In the genomic region with DNA sequence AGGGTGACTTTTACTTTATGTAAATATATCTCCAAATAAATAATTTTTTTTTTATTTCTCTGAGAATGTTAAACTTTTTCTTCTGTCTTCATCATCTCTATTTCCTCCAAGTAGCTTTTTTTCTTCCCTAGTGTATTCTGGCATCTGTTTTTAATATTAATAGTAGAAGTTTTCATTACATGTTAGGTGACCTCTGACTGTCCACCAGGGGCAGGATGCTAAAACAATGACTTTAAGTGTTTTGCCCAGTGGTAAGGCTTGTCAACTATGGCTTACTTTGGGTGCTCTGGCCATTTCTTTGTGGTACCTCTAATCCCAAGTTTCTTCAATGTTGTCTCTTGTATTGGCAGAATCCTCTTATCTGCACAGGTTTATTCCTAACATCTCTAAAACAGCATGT, we compare ENCODE assay signal across 14 cellular contexts.
DNase-seq lines count a peak whose midpoint lies in the region; ATAC-seq, FAIRE-seq and TF ChIP-seq lines count a peak whose summit lies in the region.
"Had no signal": no experiment of that assay in that cellular context is flagged by ENCODE, and none has a peak within 500 bp of the region (broad histone marks: within the 10 kb centered on the region; RNA-seq: fewer than 3 reads in every experiment).

No MANE protein-coding gene starts in this region.

- H4K8ac ChIP-seq in mesendoderm (ENCODE audit: low read depth, low read length), result no peak overlapping the region

- no peak for TF ChIP-seq RAD21 in K562 (CRISPR knock-in tag; conservative IDR thresholded peaks at IDR 0.05 in 1 of 2, IDR thresholded peaks at IDR 0.05 in 1 of 2)

- no peak overlapping the region for H3K23ac ChIP-seq in mesendoderm (ENCODE audit: low read length)

- no peak overlapping the region for H3K18ac ChIP-seq in mesendoderm (ENCODE audit: low read length)

- H2BK120ac ChIP-seq in mesendoderm (ENCODE audit: low read depth, low read length), result no peak overlapping the region

- H4K20me1 ChIP-seq in DND-41 (ENCODE audit: insufficient read depth, low read length), result no peaks in the 10 kb centered on the region
- no peaks in the 10 kb centered on the region for H4K20me1 ChIP-seq in K562 (replicated peaks; ENCODE audit: control insufficient read depth, insufficient read depth, low read length)

- TF ChIP-seq POLR2A in K562 (conservative IDR thresholded peaks at IDR 0.05), result no peak
- TF ChIP-seq POLR2A in esophagus muscularis mucosa (IDR thresholded peaks at IDR 0.05; ENCODE audit: low read depth), result no peak

- TF ChIP-seq EP300 in K562 (IDR thresholded peaks at IDR 0.05; ENCODE audit: low read length) (no peak), esophagus muscularis mucosa (IDR thresholded peaks at IDR 0.05) (no peak)

- no peaks in the 10 kb centered on the region for H3K79me1 ChIP-seq in mesendoderm (ENCODE audit: low read length)

- no peak overlapping the region for H2BK5ac ChIP-seq in mesendoderm (ENCODE audit: low read length)

- ATAC-seq in DND-41 (ENCODE audit: insufficient read depth, low read depth) (no peak), K562 (0 out of 3 replicates have a peak, but pooled peaks have one; percentile 37), GM21367 (IDR thresholded peaks at IDR 0.05; ENCODE audit: unreplicated experiment) (no peak)
- ATAC-seq: gastrocnemius medialis, left lobe of liver had no signal

- H3K4me1 ChIP-seq in DND-41 (ENCODE audit: insufficient read depth, low read length), result no peaks in the 10 kb centered on the region
- no peaks in the 10 kb centered on the region for H3K4me1 ChIP-seq in K562 (replicated peaks in 1 of 2; ENCODE audit: control insufficient read depth in 2 of 2, insufficient read depth in 2 of 2, low read length in 2 of 2)
- H3K4me1 ChIP-seq in mesendoderm (ENCODE audit: control insufficient read depth, low read depth, low read length), result no peaks in the 10 kb centered on the region
- H3K4me1 ChIP-seq in esophagus muscularis mucosa, result no peaks in the 10 kb centered on the region
- H3K4me1 ChIP-seq: gastrocnemius medialis, HAP-1 had no signal

- H3K4me3 ChIP-seq in DND-41 (ENCODE audit: low read depth in 1 of 2, low read length in 2 of 2) (no peak overlapping the region), K562 (no peak overlapping the region), mesendoderm (ENCODE audit: low read length) (no peak overlapping the region), esophagus muscularis mucosa (no peak overlapping the region)
- H3K4me3 ChIP-seq: gastrocnemius medialis, HAP-1 had no signal

- no peaks in the 10 kb centered on the region for H3K9me1 ChIP-seq in K562 (ENCODE audit: control insufficient read depth, insufficient read depth, low read length)

- no peak overlapping the region for H3K27ac ChIP-seq in DND-41 (ENCODE audit: low read length)
- no peak overlapping the region for H3K27ac ChIP-seq in K562 (ENCODE audit: extremely low read depth, low read depth, low read length)
- H3K27ac ChIP-seq in mesendoderm (ENCODE audit: low read depth, low read length), result no peak overlapping the region
- no peak overlapping the region for H3K27ac ChIP-seq in esophagus muscularis mucosa (replicated peaks in 1 of 4)
- H3K27ac ChIP-seq: gastrocnemius medialis had no signal

- H3K56ac ChIP-seq in mesendoderm (ENCODE audit: low read length), result no peak overlapping the region

- H3K36me3 ChIP-seq in DND-41 (ENCODE audit: insufficient read depth, low read length) (peaks cover 3% of the 10 kb centered on the region; the same call in 1 of the 2 replicates), K562 (ENCODE audit: control insufficient read depth, insufficient read depth, low read length) (no peaks in the 10 kb centered on the region; the same call in 2 of the 3 replicates), mesendoderm (ENCODE audit: control insufficient read depth, insufficient read depth, low read length) (no peaks in the 10 kb centered on the region), esophagus muscularis mucosa (peaks cover 0 to 15% (median 6%) of the 10 kb centered on the region in 4 donors)
- H3K36me3 ChIP-seq: gastrocnemius medialis, HAP-1 had no signal

- no peak overlapping the region for H2BK15ac ChIP-seq in mesendoderm (replicated peaks; ENCODE audit: low read depth)

- POLR2A ChIA-PET in K562 (lab: Yijun Ruan, JAX), result no interaction called here

- peak; percentile 20 for TF ChIP-seq CTCF in DND-41 (IDR thresholded peaks at IDR 0.05; ENCODE audit: borderline replicate concordance, extremely low read depth, low read length, poor library complexity, severe bottlenecking)
- peak; percentile 7 to 29 (median 21); a peak in 2 of 6 replicates for TF ChIP-seq CTCF in K562 (IDR thresholded peaks at IDR 0.05 in 2 of 3, conservative IDR thresholded peaks at IDR 0.05 in 1 of 3; ENCODE audit: insufficient read depth in 2 of 3, low read depth in 1 of 3, low read length in 3 of 3)
- TF ChIP-seq CTCF in esophagus muscularis mucosa (IDR thresholded peaks at IDR 0.05), result no peak

- H3K9ac ChIP-seq in DND-41 (ENCODE audit: low read depth, low read length), result no peak overlapping the region
- H3K9ac ChIP-seq in K562 (ENCODE audit: insufficient read depth in 1 of 2, low read depth in 2 of 2, low read length in 2 of 2), result no peak overlapping the region
- H3K9ac ChIP-seq in mesendoderm (ENCODE audit: low read length), result no peak overlapping the region

- CTCF ChIA-PET in K562 (lab: Yijun Ruan, JAX; ENCODE audit: low intra/inter-chr PET ratio), result no interaction called here

- H2AK5ac ChIP-seq in mesendoderm (ENCODE audit: low read length), result no peak overlapping the region

- H3K27me3 ChIP-seq in DND-41 (ENCODE audit: insufficient read depth, low read length, poor library complexity), result no peaks in the 10 kb centered on the region
- H3K27me3 ChIP-seq in K562 (ENCODE audit: control insufficient read depth in 2 of 2, insufficient read depth in 2 of 2, low read length in 2 of 2), result no peaks in the 10 kb centered on the region
- no peaks in the 10 kb centered on the region for H3K27me3 ChIP-seq in mesendoderm (ENCODE audit: insufficient read depth, low read length, poor library complexity)
- H3K27me3 ChIP-seq in esophagus muscularis mucosa, result no peaks in the 10 kb centered on the region
- H3K27me3 ChIP-seq: gastrocnemius medialis had no signal

- in situ Hi-C loops in K562 (cut with MboI), result no loop called here

- BruUV-seq in K562 (replicated peaks; lab: Mats Ljungman, UMichigan), result no TSS peak

- DNase-seq in DND-41 (no peak), HTR-8/SVneo (ENCODE audit: insufficient read length, low spot score) (peak; percentile 7), K562 (ENCODE audit: extremely low read depth in 1 of 4, low spot score in 3 of 4) (no peak), mesendoderm (peak; percentile 22), NK-92 (lab: John Stamatoyannopoulos, UW; ENCODE audit: unreplicated experiment) (no peak), esophagus muscularis mucosa (ENCODE audit: extremely low spot score) (no peak), GM19238 (ENCODE audit: insufficient read length, low spot score) (no peak)
- DNase-seq: activated B cell treated with CpG ODN at 0.5 μM for 24 hours, gastrocnemius medialis, occipital lobe, Right ventricle myocardium superior had no signal

- H3K9me3 ChIP-seq in DND-41 (ENCODE audit: insufficient read depth, low read length, severe bottlenecking) (no peaks in the 10 kb centered on the region), K562 (replicated peaks; ENCODE audit: control insufficient read depth, insufficient read depth, low read depth, low read length) (no peaks in the 10 kb centered on the region), esophagus muscularis mucosa (peaks cover 0 to 6% (median 0%) of the 10 kb centered on the region in 4 donors)
- H3K9me3 ChIP-seq: gastrocnemius medialis, HAP-1 had no signal

- intact Hi-C loops in K562 (cut with micrococcal nuclease), result no loop called here
- intact Hi-C loops in esophagus muscularis mucosa (cut with DNase I), result no loop called here

- H2AFZ ChIP-seq in DND-41 (ENCODE audit: low read depth, low read length) (no peak overlapping the region), K562 (ENCODE audit: low read depth, low read length) (no peak overlapping the region)

- no peak overlapping the region for H4K5ac ChIP-seq in mesendoderm (ENCODE audit: low read length)

- H3K79me2 ChIP-seq in DND-41 (ENCODE audit: insufficient read depth, low read length) (no peaks in the 10 kb centered on the region), K562 (ENCODE audit: control insufficient read depth, insufficient read depth, low read length) (no peaks in the 10 kb centered on the region), mesendoderm (ENCODE audit: control insufficient read depth, insufficient read depth, low read length) (no peaks in the 10 kb centered on the region)

- no peak overlapping the region for H3K4ac ChIP-seq in mesendoderm (ENCODE audit: low read depth, low read length)

- H3K4me2 ChIP-seq in DND-41 (ENCODE audit: insufficient read depth, low read length), result no peak overlapping the region
- H3K4me2 ChIP-seq in K562 (ENCODE audit: insufficient read depth, low read length), result no peak overlapping the region
- H3K4me2 ChIP-seq in mesendoderm (ENCODE audit: low read length), result no peak overlapping the region

- FAIRE-seq in HTR-8/SVneo (lab: Jason Lieb, UNC) (no peak), K562 (lab: Jason Lieb, UNC) (no peak)

TF ChIP-seq in K562, 482 proteins besides CTCF, POLR2A, EP300 and RAD21 (continues in another document):
- no peak for TF ChIP-seq SIX5 (IDR thresholded peaks at IDR 0.05; ENCODE audit: borderline replicate concordance in 1 of 2, insufficient read depth in 1 of 2, low read depth in 1 of 2, low read length in 2 of 2)
- TF ChIP-seq NEUROD1 (IDR thresholded peaks at IDR 0.05; ENCODE audit: borderline replicate concordance, low read depth, low read length, partially characterized antibody), result no peak
- TF ChIP-seq U2AF1 (optimal IDR thresholded peaks at IDR 0.05; ENCODE audit: low read depth, low read length), result no peak
- TF ChIP-seq, protein P1, sequence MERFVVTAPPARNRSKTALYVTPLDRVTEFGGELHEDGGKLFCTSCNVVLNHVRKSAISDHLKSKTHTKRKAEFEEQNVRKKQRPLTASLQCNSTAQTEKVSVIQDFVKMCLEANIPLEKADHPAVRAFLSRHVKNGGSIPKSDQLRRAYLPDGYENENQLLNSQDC (CRISPR knock-in tag; IDR thresholded peaks at IDR 0.05), result no peak
- no peak for TF ChIP-seq FUS (optimal IDR thresholded peaks at IDR 0.05; ENCODE audit: low read depth, low read length)
- no peak for TF ChIP-seq ZNF778 (CRISPR knock-in tag; IDR thresholded peaks at IDR 0.05)
- TF ChIP-seq, protein P2, sequence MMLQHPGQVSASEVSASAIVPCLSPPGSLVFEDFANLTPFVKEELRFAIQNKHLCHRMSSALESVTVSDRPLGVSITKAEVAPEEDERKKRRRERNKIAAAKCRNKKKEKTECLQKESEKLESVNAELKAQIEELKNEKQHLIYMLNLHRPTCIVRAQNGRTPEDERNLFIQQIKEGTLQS (IDR thresholded peaks at IDR 0.05), result no peak
- TF ChIP-seq, protein P2 (CRISPR knock-in tag; conservative IDR thresholded peaks at IDR 0.05), result no peak
- TF ChIP-seq POLR2G (IDR thresholded peaks at IDR 0.05; ENCODE audit: low read depth, low read length), result no peak
- no peak for TF ChIP-seq BRD4 (IDR thresholded peaks at IDR 0.05)
- no peak for TF ChIP-seq SIRT6 (IDR thresholded peaks at IDR 0.05; ENCODE audit: low read depth, low read length)

Comparison
In these comparisons a context has a peak if more than half of its experiments do, and no peak if none do; other contexts are left out.
1. DNase-seq: peak in HTR-8/SVneo (single experiment) and mesendoderm (single experiment); none in DND-41 (single experiment), K562 (0 of 4), NK-92 (single experiment), esophagus muscularis mucosa (single experiment) and GM19238 (single experiment).
2. CTCF ChIP-seq: peak in DND-41 (single experiment) and K562 (3 of 3); none in esophagus muscularis mucosa (0 of 3).